In genomic region chr4:3461515-3462291, GRCh38 we compare ENCODE assay signal across 12 cellular contexts. TPM values are rescaled to one million over a fixed set of nuclear protein-coding genes. Genes with fewer than 3 reads are reported as not detected.
DNase-seq lines count a peak whose midpoint lies in the region; ATAC-seq lines count a peak whose summit lies in the region.
"Had no signal": no experiment of that assay in that cellular context is flagged by ENCODE, and none has a peak within 500 bp of the region (broad histone marks: within the 10 kb centered on the region; RNA-seq: fewer than 3 reads in every experiment).

No MANE protein-coding gene starts in this region.

- H3K9me3 ChIP-seq in MG63, result no peaks in the 10 kb centered on the region
- H3K9me3 ChIP-seq: suprapubic skin had no signal

- DNase-seq in ACHN (peak; percentile 49), MG63 (peak; percentile 93), memory B cell (ENCODE audit: low spot score in 2 of 2) (no peak), activated T-cell treated with anti-CD3 and anti-CD28 coated beads for 4 hours (no peak), dedifferentiated amniotic fluid mesenchymal stem cell (ENCODE audit: extremely low spot score) (no peak)
- DNase-seq in central memory CD8-positive, alpha-beta T cell (ENCODE audit: low spot score in 2 of 2), result no peak
- DNase-seq in activated effector memory CD4-positive, alpha-beta T cell treated with Interleukin-2 at 50 U/mL for 16 hours, result no peak
- DNase-seq: CD4-positive, CD25-positive, alpha-beta regulatory T cell; NCI-H1048; T1000 had no signal

- no peaks in the 10 kb centered on the region for H3K27me3 ChIP-seq in MG63

- in situ Hi-C loops in ACHN (cut with HindIII; ENCODE audit: low pct_ligation_motif_present, low pct_unique_long_range_greater_than_20kb, low sequenced_read_pairs), result no loop called here

- peaks cover 5% of the 10 kb centered on the region for H3K4me1 Mint-ChIP-seq in central memory CD8-positive, alpha-beta T cell
- peaks cover 9% of the 10 kb centered on the region for H3K4me1 Mint-ChIP-seq in memory B cell

- no peak for ATAC-seq in central memory CD8-positive, alpha-beta T cell (replicated peaks; ENCODE audit: extremely low read depth, poor library complexity, severe bottlenecking)
- ATAC-seq in memory B cell (ENCODE audit: low read depth) (peak; percentile 34), GM18519 (IDR thresholded peaks at IDR 0.05; ENCODE audit: low FRiP score, unreplicated experiment) (no peak)

- peaks cover 57% of the 10 kb centered on the region for H3K27me3 Mint-ChIP-seq in central memory CD8-positive, alpha-beta T cell
- peaks cover 12% of the 10 kb centered on the region for H3K27me3 Mint-ChIP-seq in memory B cell

- H3K4me3 ChIP-seq in MG63, result no peak overlapping the region
- H3K4me3 ChIP-seq: suprapubic skin had no signal

- H3K36me3 Mint-ChIP-seq in central memory CD8-positive, alpha-beta T cell (ENCODE audit: insufficient read depth), result no peaks in the 10 kb centered on the region
- H3K36me3 Mint-ChIP-seq in memory B cell, result peaks cover 1% of the 10 kb centered on the region

- H3K4me3 Mint-ChIP-seq in central memory CD8-positive, alpha-beta T cell, result peak overlapping the region; percentile 50
- peak overlapping the region; percentile 61 for H3K4me3 Mint-ChIP-seq in memory B cell

- no peak overlapping the region for H3K27ac Mint-ChIP-seq in central memory CD8-positive, alpha-beta T cell (ENCODE audit: low read depth)
- H3K27ac Mint-ChIP-seq in memory B cell, result no peak overlapping the region
- H3K27ac Mint-ChIP-seq: CD4-positive, CD25-positive, alpha-beta regulatory T cell had no signal

- no peaks in the 10 kb centered on the region for H3K36me3 ChIP-seq in MG63
- H3K36me3 ChIP-seq: suprapubic skin had no signal

- H3K9me3 Mint-ChIP-seq in central memory CD8-positive, alpha-beta T cell, result no peaks in the 10 kb centered on the region
- peaks cover 2% of the 10 kb centered on the region for H3K9me3 Mint-ChIP-seq in memory B cell

RNA-seq across cellular contexts. Expression of gene DOK7, which starts 1.4 kb away (rescaled TPM):
- 7.1 and 9.6 TPM in 2 replicates for total RNA-seq in MG63 (2014; rRNA removed; shearing (Covaris generic); ENCODE audit: low replicate concordance)
- total RNA-seq: CD4-positive, CD25-positive, alpha-beta regulatory T cell had no signal

RNA-seq across cellular contexts. Expression of gene HGFAC, which starts 19.9 kb away (rescaled TPM):
- 0.53 TPM in 1 of 2 replicates, not detected in the other for total RNA-seq in MG63 (2014; rRNA removed; shearing (Covaris generic); ENCODE audit: low replicate concordance)
- total RNA-seq: CD4-positive, CD25-positive, alpha-beta regulatory T cell; suprapubic skin had no signal

Comparison
In these comparisons a context has a peak if more than half of its experiments do, and no peak if none do; other contexts are left out.
1. DNase-seq: peak in ACHN (single experiment) and MG63 (single experiment); none in central memory CD8-positive, alpha-beta T cell (0 of 2), memory B cell (0 of 2), activated effector memory CD4-positive, alpha-beta T cell treated with Interleukin-2 at 50 U/mL for 16 hours (single experiment), activated T-cell treated with anti-CD3 and anti-CD28 coated beads for 4 hours (single experiment) and dedifferentiated amniotic fluid mesenchymal stem cell (single experiment).